Comparison of ENCODE assay signal across 23 cellular contexts in the genomic region with DNA sequence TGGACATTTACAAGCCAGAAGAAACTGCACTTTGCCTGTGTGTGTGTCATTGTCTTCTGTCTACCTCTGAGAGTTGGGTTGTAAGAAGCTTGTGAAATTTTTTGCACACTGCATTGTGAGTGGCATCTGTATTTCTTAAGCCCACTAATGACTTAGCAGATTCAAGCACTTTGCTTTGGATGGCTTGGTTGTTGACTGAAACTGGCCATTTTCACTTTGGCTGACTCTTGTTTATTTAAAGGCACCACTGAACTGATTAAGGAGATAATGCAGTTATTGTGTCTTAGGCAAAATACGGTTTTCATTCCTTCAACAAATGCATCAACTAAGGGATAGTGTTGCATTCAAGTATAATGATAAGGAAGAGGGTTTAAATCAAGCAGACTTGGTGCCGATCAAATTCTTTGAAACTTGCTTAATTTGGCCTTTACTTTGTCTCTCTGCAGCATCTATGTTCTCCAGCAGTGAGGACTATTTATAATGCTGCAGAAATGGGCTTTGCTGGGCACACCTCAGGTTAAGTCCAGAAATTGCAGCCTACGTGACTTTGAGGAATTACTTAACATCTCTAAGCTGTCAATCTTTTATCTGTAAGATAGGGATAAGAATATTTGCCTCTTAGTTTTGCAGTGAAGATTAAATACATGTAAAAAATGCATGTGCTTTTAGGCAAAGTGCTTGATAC.
"Had no signal": no experiment of that assay in that cellular context is flagged by ENCODE, and none has a peak within 500 bp of the region (broad histone marks: within the 10 kb centered on the region; RNA-seq: fewer than 3 reads in every experiment).

No MANE protein-coding gene starts in this region.

- H3K4me1 ChIP-seq: esophagus squamous epithelium, spleen, testis had no signal

- H3K4me3 ChIP-seq: esophagus squamous epithelium, gastrocnemius medialis, lower lobe of right lung, spleen, testis had no signal

- H3K27ac ChIP-seq: esophagus squamous epithelium, gastrocnemius medialis, lower lobe of right lung, spleen, testis, VCaP had no signal

- ATAC-seq: activated CD8-positive, alpha-beta memory T cell treated with anti-CD3 and anti-CD28 coated beads, Interleukin-2, amount 10 ng/mL, durations not matched to agents 7 days and 5 days; activated CD8-positive, alpha-beta T cell treated with anti-CD3 and anti-CD28 coated beads for 36 hours; gastrocnemius medialis; left colon; lower lobe of right lung; naive thymus-derived CD8-positive, alpha-beta T cell; T-cell had no signal

- H3K27me3 ChIP-seq: esophagus squamous epithelium, gastrocnemius medialis, spleen, testis had no signal

- H3K36me3 ChIP-seq: esophagus squamous epithelium, gastrocnemius medialis, lower lobe of right lung, spleen had no signal

- H3K4me1 Mint-ChIP-seq: activated CD4-positive, alpha-beta T cell treated with anti-CD3 and anti-CD28 coated beads, Interleukin-2, amount 10 ng/mL, durations not matched to agents 7 days and 5 days; activated CD8-positive, alpha-beta memory T cell treated with anti-CD3 and anti-CD28 coated beads, Interleukin-2, amount 10 ng/mL, durations not matched to agents 7 days and 5 days; activated naive CD4-positive, alpha-beta T cell treated with anti-CD3 and anti-CD28 coated beads, Interleukin-2, amount 50 U/mL, for 24 hours; brain; central memory CD8-positive, alpha-beta T cell; naive thymus-derived CD8-positive, alpha-beta T cell; T-cell had no signal

- H3K4me3 Mint-ChIP-seq: activated CD4-positive, alpha-beta T cell treated with anti-CD3 and anti-CD28 coated beads, Interleukin-2, amount 10 ng/mL, durations not matched to agents 7 days and 5 days; activated CD8-positive, alpha-beta memory T cell treated with anti-CD3 and anti-CD28 coated beads, Interleukin-2, amount 10 ng/mL, durations not matched to agents 7 days and 5 days; activated CD8-positive, alpha-beta T cell treated with anti-CD3 and anti-CD28 coated beads for 36 hours; activated naive CD4-positive, alpha-beta T cell treated with anti-CD3 and anti-CD28 coated beads, Interleukin-2, amount 50 U/mL, for 24 hours; brain; central memory CD8-positive, alpha-beta T cell; naive thymus-derived CD8-positive, alpha-beta T cell; T-cell; T-helper 2 cell treated with Interferon-gamma antibody and Interleukin-4, amounts not matched to agents 5 μg/mL and 100 μg/mL, for 36 hours; type B pancreatic cell had no signal

- H3K9me3 Mint-ChIP-seq: activated CD4-positive, alpha-beta T cell treated with anti-CD3 and anti-CD28 coated beads, Interleukin-2, amount 10 ng/mL, durations not matched to agents 7 days and 5 days; activated naive CD4-positive, alpha-beta T cell treated with anti-CD3 and anti-CD28 coated beads, Interleukin-2, amount 50 U/mL, for 24 hours; T-helper 2 cell treated with Interferon-gamma antibody and Interleukin-4, amounts not matched to agents 5 μg/mL and 100 μg/mL, for 36 hours; type B pancreatic cell had no signal

- DNase-seq: activated CD4-positive, alpha-beta T cell treated with anti-CD3 and anti-CD28 coated beads, Interleukin-2, amount 10 ng/mL, durations not matched to agents 7 days and 5 days; activated CD4-positive, CD25-positive, alpha-beta regulatory T cell treated with anti-CD3 and anti-CD28 coated beads, Interleukin-2, amount 50 U/mL, for 72 hours; activated CD8-positive, alpha-beta memory T cell treated with anti-CD3 and anti-CD28 coated beads, Interleukin-2, amount 10 ng/mL, durations not matched to agents 7 days and 5 days; activated CD8-positive, alpha-beta T cell treated with anti-CD3 and anti-CD28 coated beads for 36 hours; activated effector memory CD4-positive, alpha-beta T cell treated with anti-CD3 and anti-CD28 coated beads, Interleukin-2, amount 50 U/mL, for 16 hours; activated T-cell treated with anti-CD3 and anti-CD28 coated beads for 4 hours; aorta; esophagus squamous epithelium; gastrocnemius medialis; left colon; lower lobe of right lung; naive thymus-derived CD8-positive, alpha-beta T cell; spleen; stimulated activated CD4-positive, alpha-beta T cell treated with anti-CD3 and anti-CD28 coated beads, Interleukin-4, amount 100 ng/mL, for 1 hour; stimulated activated naive CD4-positive, alpha-beta T cell; T-cell; testis had no signal

- H3K27ac Mint-ChIP-seq: activated CD4-positive, alpha-beta T cell treated with anti-CD3 and anti-CD28 coated beads, Interleukin-2, amount 10 ng/mL, durations not matched to agents 7 days and 5 days; activated CD8-positive, alpha-beta memory T cell treated with anti-CD3 and anti-CD28 coated beads, Interleukin-2, amount 10 ng/mL, durations not matched to agents 7 days and 5 days; activated CD8-positive, alpha-beta T cell treated with anti-CD3 and anti-CD28 coated beads for 36 hours; activated naive CD4-positive, alpha-beta T cell treated with anti-CD3 and anti-CD28 coated beads, Interleukin-2, amount 50 U/mL, for 24 hours; brain; naive thymus-derived CD8-positive, alpha-beta T cell; T-cell; T-helper 2 cell treated with Interferon-gamma antibody and Interleukin-4, amounts not matched to agents 5 μg/mL and 100 μg/mL, for 36 hours; type B pancreatic cell had no signal

- H3K36me3 Mint-ChIP-seq: activated CD8-positive, alpha-beta memory T cell treated with anti-CD3 and anti-CD28 coated beads, Interleukin-2, amount 10 ng/mL, durations not matched to agents 7 days and 5 days; activated naive CD4-positive, alpha-beta T cell treated with anti-CD3 and anti-CD28 coated beads, Interleukin-2, amount 50 U/mL, for 24 hours; brain; naive thymus-derived CD8-positive, alpha-beta T cell; T-cell; type B pancreatic cell had no signal

- H3K9me3 ChIP-seq: esophagus squamous epithelium, gastrocnemius medialis, lower lobe of right lung, testis had no signal

- H3K27me3 Mint-ChIP-seq: activated CD4-positive, alpha-beta T cell treated with anti-CD3 and anti-CD28 coated beads, Interleukin-2, amount 10 ng/mL, durations not matched to agents 7 days and 5 days; activated CD8-positive, alpha-beta memory T cell treated with anti-CD3 and anti-CD28 coated beads, Interleukin-2, amount 10 ng/mL, durations not matched to agents 7 days and 5 days; activated CD8-positive, alpha-beta T cell treated with anti-CD3 and anti-CD28 coated beads for 36 hours; activated naive CD4-positive, alpha-beta T cell treated with anti-CD3 and anti-CD28 coated beads, Interleukin-2, amount 50 U/mL, for 24 hours; central memory CD8-positive, alpha-beta T cell; naive thymus-derived CD8-positive, alpha-beta T cell; T-cell had no signal
